Comparison of ENCODE assay signal across 15 cellular contexts in the genomic region with DNA sequence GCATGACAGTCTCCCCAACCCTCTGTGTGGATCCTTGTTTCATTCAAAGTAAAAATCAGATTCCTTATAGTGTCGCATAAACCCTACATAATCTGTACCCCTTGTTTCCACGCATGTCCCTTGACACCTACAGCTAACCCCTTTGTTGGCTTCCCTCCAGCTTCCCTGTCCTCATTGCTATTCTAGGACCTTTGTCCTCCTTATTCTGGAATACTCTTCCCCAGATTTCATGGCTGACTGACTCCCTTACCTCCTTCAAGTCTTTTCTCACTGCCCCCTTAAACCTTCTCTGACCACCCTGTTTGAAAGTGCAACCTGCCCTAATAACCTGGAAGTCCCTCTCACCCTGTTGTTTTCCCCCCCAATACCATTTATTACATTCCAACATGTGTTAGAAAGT. TPM values are rescaled to one million over a fixed set of nuclear protein-coding genes. Genes with fewer than 3 reads are reported as not detected.
A peak's percentile ranks its signal among the peaks of the same experiment; 100 is the strongest.
DNase-seq lines count a peak whose midpoint lies in the region; ATAC-seq and TF ChIP-seq lines count a peak whose summit lies in the region.
"Had no signal": no experiment of that assay in that cellular context is flagged by ENCODE, and none has a peak within 500 bp of the region (broad histone marks: within the 10 kb centered on the region; RNA-seq: fewer than 3 reads in every experiment).

No MANE protein-coding gene starts in this region.

- H3K9me3 ChIP-seq in gastrocnemius medialis (no peaks in the 10 kb centered on the region), upper lobe of right lung (no peaks in the 10 kb centered on the region)
- H3K9me3 ChIP-seq: mucosa of descending colon, upper lobe of left lung had no signal

- H3K36me3 Mint-ChIP-seq in T-cell (peaks cover 15% of the 10 kb centered on the region), immature natural killer cell (peaks cover 0 to 3% (median 0%) of the 10 kb centered on the region in 3 donors)

- H3K9me3 Mint-ChIP-seq in T-cell (no peaks in the 10 kb centered on the region), immature natural killer cell (no peaks in the 10 kb centered on the region)
- H3K9me3 Mint-ChIP-seq: T-helper 1 cell treated with Interleukin-12 subunit alpha and Interleukin-12 subunit beta and Interleukin-4 antibody, amounts not matched to agents 30 μg/mL and 1 μg/mL, for 36 hours had no signal

- peak overlapping the region in 1 of 4 donors; percentile 2 for H3K4me3 ChIP-seq in gastrocnemius medialis
- H3K4me3 ChIP-seq in upper lobe of right lung: no peak overlapping the region
- H3K4me3 ChIP-seq in lower leg skin (ENCODE audit: low read depth, poor library complexity, severe bottlenecking): no peak overlapping the region
- H3K4me3 ChIP-seq: mucosa of descending colon, upper lobe of left lung had no signal

- POLR2A ChIA-PET in T-cell (lab: Charles Lee): no interaction called here

- CTCF ChIA-PET in T-cell (lab: Charles Lee): interaction anchor here in 1 of 2 donors (0.6 kb wide), 1 partner anchor 825 kb away, joined by 5 read pairs; no protein-coding TSS in a partner anchor

- in situ Hi-C loops in gastrocnemius medialis (cut with MboI; ENCODE audit: low sequenced_read_pairs in 4 of 4): no loop called here

- H3K27ac Mint-ChIP-seq in T-cell: peak overlapping the region in 1 of 2 donors; percentile 30
- H3K27ac Mint-ChIP-seq in immature natural killer cell: peak overlapping the region; percentile 4 to 85 (median 27)
- H3K27ac Mint-ChIP-seq: T-helper 1 cell treated with Interleukin-12 subunit alpha and Interleukin-12 subunit beta and Interleukin-4 antibody, amounts not matched to agents 30 μg/mL and 1 μg/mL, for 36 hours had no signal

- ATAC-seq in T-cell (replicated peaks in 1 of 4) (no peak), gastrocnemius medialis (no peak), upper lobe of right lung (no peak)
- ATAC-seq: mucosa of descending colon, sciatic nerve had no signal

- no peaks in the 10 kb centered on the region for H3K36me3 ChIP-seq in gastrocnemius medialis
- H3K36me3 ChIP-seq in upper lobe of right lung: no peaks in the 10 kb centered on the region
- H3K36me3 ChIP-seq: upper lobe of left lung had no signal

- H3K4me3 Mint-ChIP-seq in T-cell (peak overlapping the region in 2 of 3 donors; percentile 18 to 26), immature natural killer cell (peak overlapping the region in 1 of 5 donors; percentile 38)
- H3K4me3 Mint-ChIP-seq: T-helper 1 cell treated with Interleukin-12 subunit alpha and Interleukin-12 subunit beta and Interleukin-4 antibody, amounts not matched to agents 30 μg/mL and 1 μg/mL, for 36 hours had no signal

- H3K27ac ChIP-seq in gastrocnemius medialis (peak overlapping the region; percentile 53 to 100 (median 80)), upper lobe of right lung (no peak overlapping the region)
- H3K27ac ChIP-seq: upper lobe of left lung had no signal

- no peak for TF ChIP-seq CTCF in gastrocnemius medialis (IDR thresholded peaks at IDR 0.05 in 4 of 5, conservative IDR thresholded peaks at IDR 0.05 in 1 of 5)
- TF ChIP-seq CTCF in upper lobe of right lung (IDR thresholded peaks at IDR 0.05): no peak
- no peak for TF ChIP-seq CTCF in lower leg skin (IDR thresholded peaks at IDR 0.05)

- peak; percentile 10 for DNase-seq in NCI-H2196 (lab: John Stamatoyannopoulos, UW; ENCODE audit: unreplicated experiment)
- DNase-seq in NCI-H2196 treated with DMSO at 0.1 percent for 48 hours (lab: John Stamatoyannopoulos, UW; ENCODE audit: unreplicated experiment): no peak
- no peak for DNase-seq in T-cell
- DNase-seq in immature natural killer cell: no peak
- peak in 1 of 2 donors; percentile 47 for DNase-seq in gastrocnemius medialis
- no peak for DNase-seq in T-helper 1 cell
- DNase-seq in upper lobe of right lung: no peak
- DNase-seq in lower leg skin (ENCODE audit: low spot score in 2 of 2): no peak
- DNase-seq: activated CD4-positive, alpha-beta T cell treated with anti-CD3 and anti-CD28 coated beads, Interleukin-2, amount 50 U/mL, for 1 hour; activated naive CD4-positive, alpha-beta T cell treated with Interleukin-2 at 50 U/mL for 16 hours; Kasumi-1; upper lobe of left lung had no signal

- WGBS in lower leg skin, 2 donors: 91% methylated on average over 2 of the region's 2 CpGs

- H3K27me3 Mint-ChIP-seq in T-cell: no peaks in the 10 kb centered on the region
- peaks cover 2 to 6% (median 6%) of the 10 kb centered on the region in 3 donors for H3K27me3 Mint-ChIP-seq in immature natural killer cell (ENCODE audit: low read depth in 3 of 3)

- H3K4me1 Mint-ChIP-seq in T-cell: peaks cover 31 to 56% (median 56%) of the 10 kb centered on the region in 3 donors
- H3K4me1 Mint-ChIP-seq in immature natural killer cell: peaks cover 24 to 45% of the 10 kb centered on the region in 2 donors

- H3K4me1 ChIP-seq in gastrocnemius medialis: peaks cover 66 to 75% of the 10 kb centered on the region in 2 donors
- H3K4me1 ChIP-seq in upper lobe of right lung: peaks cover 38% of the 10 kb centered on the region

- intact Hi-C loops in gastrocnemius medialis (cut with DNase I; ENCODE audit: low total_unique reads): no loop called here
- intact Hi-C loops in upper lobe of right lung (cut with DNase I): no loop called here
- intact Hi-C loops in lower leg skin (cut with DNase I; ENCODE audit: low total_unique reads): no loop called here

- TF ChIP-seq POLR2A in gastrocnemius medialis (IDR thresholded peaks at IDR 0.05) (no peak), lower leg skin (IDR thresholded peaks at IDR 0.05) (no peak)

- no peaks in the 10 kb centered on the region for H3K27me3 ChIP-seq in gastrocnemius medialis
- no peaks in the 10 kb centered on the region for H3K27me3 ChIP-seq in upper lobe of right lung
- H3K27me3 ChIP-seq: upper lobe of left lung had no signal

RNA-seq across cellular contexts. Expression of gene RNF11, which starts 4.0 kb away (rescaled TPM):
- total RNA-seq in T-cell (10 to 100 TPM; 33.3 to 66.0 (median 39.8) TPM), gastrocnemius medialis (10 to 100 TPM; 77.6 to 86.5 (median 85.3) TPM), upper lobe of right lung (94.0 TPM), lower leg skin (10 to 100 TPM; 65.4 to 95.3 (median 81.6) TPM)
- polyA plus RNA-seq in immature natural killer cell: 10 to 100 TPM; 32.7 to 52.4 (median 38.0) TPM
